In the genomic region with DNA sequence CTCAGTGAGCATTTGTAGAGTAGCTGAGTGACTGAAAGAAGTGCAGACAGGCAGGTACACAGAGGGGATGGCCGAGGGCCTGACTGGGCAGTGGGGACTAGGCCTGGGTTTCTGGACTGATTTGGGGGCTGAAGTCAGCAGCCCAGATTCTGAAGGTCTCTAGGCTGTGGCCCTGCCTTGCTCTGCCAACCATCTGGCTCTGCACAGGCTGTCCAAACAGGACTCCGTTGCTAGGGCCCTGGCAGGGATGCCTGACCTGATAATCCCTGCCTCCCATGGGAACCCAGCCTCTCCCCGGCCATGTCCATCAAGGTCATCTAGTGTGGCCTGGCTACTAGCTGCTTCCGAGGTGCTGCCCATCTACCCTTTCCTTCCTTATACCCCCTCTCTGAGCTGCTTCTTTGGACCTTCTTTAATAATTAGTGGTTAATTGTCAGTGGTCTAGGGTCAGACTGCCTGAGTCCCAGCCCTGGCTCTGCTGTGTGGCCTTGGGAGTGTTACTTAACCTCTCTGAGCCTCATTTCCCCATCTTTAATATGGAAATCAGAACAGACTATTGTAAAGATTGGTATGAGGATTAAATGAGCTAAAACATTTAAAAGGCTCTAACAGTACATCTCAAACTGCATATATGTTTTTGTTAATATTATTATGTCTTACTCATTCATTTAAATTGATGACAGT, we compare ENCODE assay signal across 1 cellular context.
TF ChIP-seq lines count a peak whose summit lies in the region.

No MANE protein-coding gene starts in this region.

TF ChIP-seq in SK-N-SH, 30 proteins besides CTCF, POLR2A, EP300 and RAD21 (continued from another document):
- no peak for TF ChIP-seq ZBTB33 (IDR thresholded peaks at IDR 0.05; ENCODE audit: borderline replicate concordance, low read depth)
- no peak for TF ChIP-seq MEF2A (IDR thresholded peaks at IDR 0.05; ENCODE audit: borderline replicate concordance, low read depth)
- TF ChIP-seq TEAD4 (IDR thresholded peaks at IDR 0.05; ENCODE audit: borderline replicate concordance, insufficient read depth), result no peak
- TF ChIP-seq FOSL2 (IDR thresholded peaks at IDR 0.05; ENCODE audit: borderline replicate concordance, low read depth), result no peak
- 0 out of 2 replicates have a peak, but pooled peaks have one; percentile 15 for TF ChIP-seq MXI1 (IDR thresholded peaks at IDR 0.05; ENCODE audit: low read depth, low read length)
- no peak for TF ChIP-seq REST (IDR thresholded peaks at IDR 0.05; ENCODE audit: low read depth, low read length)
- peak; percentile 36 for TF ChIP-seq CHD2 (IDR thresholded peaks at IDR 0.05; ENCODE audit: low read length, partially characterized antibody)
- TF ChIP-seq FOXM1 (IDR thresholded peaks at IDR 0.05; ENCODE audit: low read depth), result no peak
- no peak for TF ChIP-seq JUND (IDR thresholded peaks at IDR 0.05)
- peak; percentile 84; the same call in 1 of the 2 replicates for TF ChIP-seq RFX5 (IDR thresholded peaks at IDR 0.05; ENCODE audit: low read length)
- TF ChIP-seq, protein P1, sequence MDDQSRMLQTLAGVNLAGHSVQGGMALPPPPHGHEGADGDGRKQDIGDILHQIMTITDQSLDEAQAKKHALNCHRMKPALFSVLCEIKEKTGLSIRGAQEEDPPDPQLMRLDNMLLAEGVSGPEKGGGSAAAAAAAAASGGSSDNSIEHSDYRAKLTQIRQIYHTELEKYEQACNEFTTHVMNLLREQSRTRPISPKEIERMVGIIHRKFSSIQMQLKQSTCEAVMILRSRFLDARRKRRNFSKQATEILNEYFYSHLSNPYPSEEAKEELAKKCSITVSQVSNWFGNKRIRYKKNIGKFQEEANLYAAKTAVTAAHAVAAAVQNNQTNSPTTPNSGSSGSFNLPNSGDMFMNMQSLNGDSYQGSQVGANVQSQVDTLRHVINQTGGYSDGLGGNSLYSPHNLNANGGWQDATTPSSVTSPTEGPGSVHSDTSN (IDR thresholded peaks at IDR 0.05), result no peak
- TF ChIP-seq GABPA (IDR thresholded peaks at IDR 0.05; ENCODE audit: low read depth), result no peak
- no peak for TF ChIP-seq POLR2AphosphoS5 (IDR thresholded peaks at IDR 0.05; ENCODE audit: low read depth, low read length)
- TF ChIP-seq ELF1 (IDR thresholded peaks at IDR 0.05), result no peak
- no peak for TF ChIP-seq NRF1 (IDR thresholded peaks at IDR 0.05; ENCODE audit: low read depth, low read length)
- no peak for TF ChIP-seq TAF1 (IDR thresholded peaks at IDR 0.05; ENCODE audit: borderline replicate concordance, low read depth, low read length)
- no peak for TF ChIP-seq NFIC (IDR thresholded peaks at IDR 0.05; ENCODE audit: borderline replicate concordance)
- TF ChIP-seq RCOR1 (IDR thresholded peaks at IDR 0.05; ENCODE audit: low read length), result no peak
- TF ChIP-seq, protein P2, sequence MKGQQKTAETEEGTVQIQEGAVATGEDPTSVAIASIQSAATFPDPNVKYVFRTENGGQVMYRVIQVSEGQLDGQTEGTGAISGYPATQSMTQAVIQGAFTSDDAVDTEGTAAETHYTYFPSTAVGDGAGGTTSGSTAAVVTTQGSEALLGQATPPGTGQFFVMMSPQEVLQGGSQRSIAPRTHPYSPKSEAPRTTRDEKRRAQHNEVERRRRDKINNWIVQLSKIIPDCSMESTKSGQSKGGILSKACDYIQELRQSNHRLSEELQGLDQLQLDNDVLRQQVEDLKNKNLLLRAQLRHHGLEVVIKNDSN (IDR thresholded peaks at IDR 0.05; ENCODE audit: borderline replicate concordance, low read depth), result no peak
- no peak for TF ChIP-seq GATA2 (CRISPR knock-in tag; IDR thresholded peaks at IDR 0.05)
- no peak for TF ChIP-seq SIN3A (IDR thresholded peaks at IDR 0.05; ENCODE audit: borderline replicate concordance, low read depth, low read length)
- TF ChIP-seq FOXJ3 (CRISPR knock-in tag; IDR thresholded peaks at IDR 0.05), result no peak
